In genomic region chr1:146386851-146387749, GRCh38 we compare ENCODE assay signal across 8 cellular contexts.
DNase-seq lines count a peak whose midpoint lies in the region; ATAC-seq, FAIRE-seq and TF ChIP-seq lines count a peak whose summit lies in the region.
"Not testable (repeated sequence)": the region's sequence is repeated elsewhere in the genome, so short reads cannot be mapped to it uniquely, and the experiment has no call there.

No MANE protein-coding gene starts in this region.

- intact Hi-C loops in dorsolateral prefrontal cortex (cut with DNase I); HepG2 (cut with micrococcal nuclease; ENCODE audit: unreplicated experiment): not testable (repeated sequence)

- H3K9me3 ChIP-seq in HepG2 (ENCODE audit: low read length) = not testable (repeated sequence)

- POLR2A ChIA-PET in activated CD4-positive, alpha-beta T cell treated with anti-CD3 and anti-CD28 coated beads, Interleukin-2, amount 10 ng/mL, durations not matched to agents 7 days and 5 days (lab: Charles Lee) = interaction anchor here (0.6 to 1.1 kb wide), 3 partner anchors 10 to 1876 kb away, joined by 3 to 10 read pairs (median 3); no protein-coding TSS in a partner anchor
- POLR2A ChIA-PET in HepG2 (lab: Yijun Ruan, JAX) = interaction anchor here (0.6 to 1.3 kb wide), 4 partner anchors 10 to 1651 kb away, joined by 3 to 103 read pairs (median 8); no protein-coding TSS in a partner anchor

- not testable (repeated sequence) for H3K79me2 ChIP-seq in HepG2 (ENCODE audit: insufficient read depth, low read length)

- peak; percentile 98 for ATAC-seq in GM19467 (IDR thresholded peaks at IDR 0.05; ENCODE audit: unreplicated experiment)
- ATAC-seq in HG03571 (IDR thresholded peaks at IDR 0.05; ENCODE audit: unreplicated experiment) = peak; percentile 94
- peak; percentile 91 for ATAC-seq in HepG2

- H3K4me3 ChIP-seq in dorsolateral prefrontal cortex = peak overlapping the region; percentile 26 to 76 (median 63)
- H3K4me3 ChIP-seq in HepG2 (replicated peaks in 1 of 3; ENCODE audit: insufficient read depth in 1 of 3, low read depth in 2 of 3, low read length in 3 of 3) = peak overlapping the region; percentile 50 to 61 (median 55); a peak in 5 of 6 replicates

- FAIRE-seq in HepG2 (lab: Jason Lieb, UNC) = not testable (repeated sequence)

- not testable (repeated sequence) for H3K27me3 Mint-ChIP-seq in activated CD4-positive, alpha-beta T cell treated with anti-CD3 and anti-CD28 coated beads, Interleukin-2, amount 10 ng/mL, durations not matched to agents 7 days and 5 days

- H3K36me3 Mint-ChIP-seq in activated CD4-positive, alpha-beta T cell treated with anti-CD3 and anti-CD28 coated beads, Interleukin-2, amount 10 ng/mL, durations not matched to agents 7 days and 5 days (ENCODE audit: low read depth) = not testable (repeated sequence)

- peak overlapping the region; percentile 99 for H3K27ac Mint-ChIP-seq in activated CD4-positive, alpha-beta T cell treated with anti-CD3 and anti-CD28 coated beads, Interleukin-2, amount 10 ng/mL, durations not matched to agents 7 days and 5 days

- TF ChIP-seq POLR2A in HepG2 (IDR thresholded peaks at IDR 0.05; ENCODE audit: insufficient read depth in 1 of 2, low read depth in 2 of 2, low read length in 2 of 2) = peak; percentile 89 to 97

- BruUV-seq in HepG2 (replicated peaks; lab: Mats Ljungman, UMichigan) = TSS peak; percentile 100

- peak overlapping the region; percentile 79 for H3K4me3 Mint-ChIP-seq in activated CD4-positive, alpha-beta T cell treated with anti-CD3 and anti-CD28 coated beads, Interleukin-2, amount 10 ng/mL, durations not matched to agents 7 days and 5 days

- not testable (repeated sequence) for H4K20me1 ChIP-seq in HepG2 (ENCODE audit: insufficient read depth, low read length)

- not testable (repeated sequence) for H3K27me3 ChIP-seq in dorsolateral prefrontal cortex; HepG2 (ENCODE audit: control insufficient read depth in 1 of 2, insufficient read depth in 2 of 2, low read length in 2 of 2)

- not testable (repeated sequence) for H3K4me1 ChIP-seq in HepG2 (ENCODE audit: insufficient read depth, low read length)

- H3K27ac ChIP-seq in dorsolateral prefrontal cortex (peak overlapping the region; percentile 78 to 99 (median 97)), HepG2 (ENCODE audit: extremely low read length, insufficient read depth, low read length) (peak overlapping the region; percentile 75)

- peak overlapping the region; percentile 15 for H2AFZ ChIP-seq in HepG2 (ENCODE audit: low read length)

- DNase-seq in COR-L47 (lab: John Stamatoyannopoulos, UW) (peak; percentile 49), NCI-H69 (lab: John Stamatoyannopoulos, UW) (peak; percentile 50), dorsolateral prefrontal cortex (peak in 8 of 10 donors; percentile 33 to 74 (median 68)), HepG2 (ENCODE audit: low spot score) (peak; percentile 97)
- DNase-seq in activated CD4-positive, alpha-beta T cell treated with anti-CD3 and anti-CD28 coated beads, Interleukin-2, amount 10 ng/mL, durations not matched to agents 7 days and 5 days = peak; percentile 64
- DNase-seq in stimulated activated CD4-positive, alpha-beta T cell treated with anti-CD3 and anti-CD28 coated beads, Interleukin-2, amount 100 ng/mL, for 48 hours = peak; percentile 50 to 66

- H3K36me3 ChIP-seq in HepG2 (replicated peaks in 1 of 2; ENCODE audit: control insufficient read depth in 1 of 2, insufficient read depth in 2 of 2, low read length in 2 of 2) = not testable (repeated sequence)

- in situ Hi-C loops in HepG2 (cut with HindIII; ENCODE audit: extremely low pct_ligation_motif_present, low pct_unique_long_range_greater_than_20kb) = not testable (repeated sequence)

- peaks cover 11% of the 10 kb centered on the region for H3K4me1 Mint-ChIP-seq in activated CD4-positive, alpha-beta T cell treated with anti-CD3 and anti-CD28 coated beads, Interleukin-2, amount 10 ng/mL, durations not matched to agents 7 days and 5 days

- TF ChIP-seq EP300 in HepG2 (IDR thresholded peaks at IDR 0.05; ENCODE audit: low read depth in 2 of 2, low read length in 2 of 2) (peak in 1 of 2 experiments; percentile 28; a peak in 1 of 4 replicates), HepG2 (CRISPR knock-in tag; IDR thresholded peaks at IDR 0.05; ENCODE audit: borderline replicate concordance) (peak; percentile 55; the same call in 1 of the 2 replicates)

- H3K9ac ChIP-seq in HepG2 (ENCODE audit: insufficient read depth, low read depth, low read length) = peak overlapping the region; percentile 73

- peak overlapping the region; percentile 60 for H3K4me2 ChIP-seq in HepG2 (ENCODE audit: low read depth, low read length)

- not testable (repeated sequence) for H3K9me3 Mint-ChIP-seq in activated CD4-positive, alpha-beta T cell treated with anti-CD3 and anti-CD28 coated beads, Interleukin-2, amount 10 ng/mL, durations not matched to agents 7 days and 5 days

- CTCF ChIA-PET in activated CD4-positive, alpha-beta T cell treated with anti-CD3 and anti-CD28 coated beads, Interleukin-2, amount 10 ng/mL, durations not matched to agents 7 days and 5 days (lab: Charles Lee) = interaction anchor here (0.6 kb wide), 1 partner anchor 10 kb away, joined by 3 read pairs; no protein-coding TSS in a partner anchor
- CTCF ChIA-PET in HepG2 (lab: Yijun Ruan, JAX; ENCODE audit: low intra/inter-chr PET ratio, low total read pairs) = not testable (repeated sequence)

- 0 out of 2 replicates have a peak, but pooled peaks have one; percentile 24 for TF ChIP-seq RAD21 in HepG2 (CRISPR knock-in tag; IDR thresholded peaks at IDR 0.05)

- 2% methylated on average over 17 of the region's 39 CpGs for WGBS in HepG2 (ENCODE audit: low lambda C conversion rate)

- TF ChIP-seq CTCF in dorsolateral prefrontal cortex (IDR thresholded peaks at IDR 0.05 in 54 of 56, conservative IDR thresholded peaks at IDR 0.05 in 2 of 56; ENCODE audit: low read depth in 1 of 56, partially characterized antibody in 56 of 56) = peak in 4 of 56 donors; percentile 6 to 26 (median 18)
- TF ChIP-seq CTCF in HepG2 (CRISPR knock-in tag; IDR thresholded peaks at IDR 0.05) = not testable (repeated sequence)

TF ChIP-seq in HepG2, 621 proteins besides CTCF, POLR2A, EP300 and RAD21 (continues in another document):
- TF ChIP-seq NFIC (IDR thresholded peaks at IDR 0.05; ENCODE audit: low read length) (peak; percentile 76), TBX3 (IDR thresholded peaks at IDR 0.05; ENCODE audit: borderline replicate concordance) (peak; percentile 7; the same call in 1 of the 2 replicates), ZNF232 (CRISPR knock-in tag; IDR thresholded peaks at IDR 0.05; ENCODE audit: borderline replicate concordance) (peak; percentile 19; the same call in 1 of the 2 replicates), TGIF2 (CRISPR knock-in tag; IDR thresholded peaks at IDR 0.05) (peak; percentile 29; the same call in 1 of the 2 replicates), SIX1 (CRISPR knock-in tag; IDR thresholded peaks at IDR 0.05; ENCODE audit: borderline replicate concordance) (peak; percentile 64; the same call in 1 of the 2 replicates), ZNF574 (CRISPR knock-in tag; IDR thresholded peaks at IDR 0.05) (0 out of 2 replicates have a peak, but pooled peaks have one; percentile 19), YEATS4 (CRISPR knock-in tag; IDR thresholded peaks at IDR 0.05; ENCODE audit: borderline replicate concordance) (peak; percentile 28; the same call in 1 of the 2 replicates), ZNF740 (CRISPR knock-in tag; IDR thresholded peaks at IDR 0.05) (peak; percentile 90), THAP11 (CRISPR knock-in tag; IDR thresholded peaks at IDR 0.05) (peak; percentile 63; the same call in 1 of the 2 replicates), NFYB (CRISPR knock-in tag; IDR thresholded peaks at IDR 0.05) (peak; percentile 10; the same call in 1 of the 2 replicates), FOXP4 (CRISPR knock-in tag; IDR thresholded peaks at IDR 0.05) (peak; percentile 46; the same call in 1 of the 2 replicates)

Comparison
In these comparisons a context has a peak if more than half of its experiments do, and no peak if none do; other contexts are left out.
1. Peak in every context shown above with its lines: DNase-seq, ATAC-seq, H3K4me3 ChIP-seq and H3K27ac ChIP-seq.